In the genomic region with DNA sequence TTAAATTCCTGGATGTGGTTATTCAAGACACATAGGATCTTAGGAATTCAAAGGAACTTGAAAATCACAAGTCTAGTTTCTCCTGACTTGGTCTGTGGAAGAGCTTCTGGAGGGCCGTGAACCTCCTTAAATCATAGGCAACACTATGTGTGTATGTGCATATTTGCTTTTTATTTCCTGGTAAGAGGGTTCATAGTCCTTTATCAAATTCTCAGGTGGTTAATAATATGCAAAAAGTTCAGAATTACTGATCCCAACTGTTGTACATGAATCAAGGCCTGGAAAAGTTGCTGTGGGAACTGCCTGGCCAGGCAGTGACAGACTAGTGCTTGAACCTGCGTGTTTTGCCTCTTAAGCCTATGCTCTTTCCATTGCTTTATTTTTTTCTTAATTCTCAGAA, we compare ENCODE assay signal across 23 cellular contexts.
"Had no signal": no experiment of that assay in that cellular context is flagged by ENCODE, and none has a peak within 500 bp of the region (broad histone marks: within the 10 kb centered on the region; RNA-seq: fewer than 3 reads in every experiment).

No MANE protein-coding gene starts in this region.

- H3K4me1 ChIP-seq: vagina had no signal

- FAIRE-seq: islet of Langerhans had no signal

- H3K27ac Mint-ChIP-seq: activated CD4-positive, alpha-beta T cell treated with anti-CD3 and anti-CD28 coated beads, Interleukin-2, amount 10 ng/mL, durations not matched to agents 24 days and 14 days; activated naive CD8-positive, alpha-beta T cell treated with anti-CD3 and anti-CD28 coated beads for 36 hours; T-cell had no signal

- DNase-seq: activated CD4-positive, alpha-beta T cell treated with anti-CD3 and anti-CD28 coated beads, Interleukin-2, amount 10 ng/mL, durations not matched to agents 24 days and 14 days; activated CD8-positive, alpha-beta memory T cell treated with anti-CD3 and anti-CD28 coated beads, Interleukin-2, amount 50 U/mL, for 4 hours; activated gamma-delta T cell; activated naive CD8-positive, alpha-beta T cell treated with anti-CD3 and anti-CD28 coated beads for 36 hours; activated T-cell treated with anti-CD3 and anti-CD28 coated beads, Interleukin-2, amount 50 U/mL, for 4 hours; amygdala; cerebellar nuclear complex; effector CD4-positive, alpha-beta T cell; mammary epithelial cell; midbrain; occipital lobe; stimulated activated CD4-positive, alpha-beta T cell treated with anti-CD3 and anti-CD28 coated beads, Interleukin-4, amount 100 ng/mL, for 1 hour; stimulated activated naive CD8-positive, alpha-beta T cell treated with anti-CD3 and anti-CD28 coated beads, Interleukin-15, amount 100 ng/mL, for 72 hours; T-cell; T1000; trophoblast cell had no signal

- H3K4me3 Mint-ChIP-seq: activated CD4-positive, alpha-beta T cell treated with anti-CD3 and anti-CD28 coated beads, Interleukin-2, amount 10 ng/mL, durations not matched to agents 24 days and 14 days; activated naive CD8-positive, alpha-beta T cell treated with anti-CD3 and anti-CD28 coated beads for 36 hours; activated T-cell treated with anti-CD3 and anti-CD28 coated beads, Interleukin-2, amount 50 U/mL, for 4 hours; stimulated activated naive CD8-positive, alpha-beta T cell treated with anti-CD3 and anti-CD28 coated beads, Interleukin-15, amount 100 ng/mL, for 72 hours; T-cell had no signal

- H3K27me3 Mint-ChIP-seq: activated CD4-positive, alpha-beta T cell treated with anti-CD3 and anti-CD28 coated beads, Interleukin-2, amount 10 ng/mL, durations not matched to agents 24 days and 14 days; activated naive CD8-positive, alpha-beta T cell treated with anti-CD3 and anti-CD28 coated beads for 36 hours; stimulated activated naive CD8-positive, alpha-beta T cell treated with anti-CD3 and anti-CD28 coated beads, Interleukin-15, amount 100 ng/mL, for 72 hours; T-cell had no signal

- H3K27ac ChIP-seq: esophagus muscularis mucosa, right atrium auricular region, suprapubic skin, vagina had no signal

- H3K27me3 ChIP-seq: esophagus muscularis mucosa, right atrium auricular region, suprapubic skin, vagina had no signal

- H3K9me3 Mint-ChIP-seq: activated CD4-positive, alpha-beta T cell treated with anti-CD3 and anti-CD28 coated beads, Interleukin-2, amount 10 ng/mL, durations not matched to agents 24 days and 14 days; activated naive CD8-positive, alpha-beta T cell treated with anti-CD3 and anti-CD28 coated beads for 36 hours; activated T-cell treated with anti-CD3 and anti-CD28 coated beads, Interleukin-2, amount 50 U/mL, for 4 hours; stimulated activated naive CD8-positive, alpha-beta T cell treated with anti-CD3 and anti-CD28 coated beads, Interleukin-15, amount 100 ng/mL, for 72 hours; T-cell had no signal

- H3K9me3 ChIP-seq: esophagus muscularis mucosa, right atrium auricular region, suprapubic skin, vagina had no signal

- H3K4me3 ChIP-seq: esophagus muscularis mucosa, right atrium auricular region, smooth muscle cell, suprapubic skin, vagina had no signal

- ATAC-seq: activated T-cell treated with anti-CD3 and anti-CD28 coated beads, Interleukin-2, amount 50 U/mL, for 4 hours; SK-N-SH treated with all-trans-retinoic acid at 6 μM for 48 hours; stimulated activated naive CD8-positive, alpha-beta T cell treated with anti-CD3 and anti-CD28 coated beads, Interleukin-15, amount 100 ng/mL, for 72 hours; T-cell had no signal
